In the genomic region with DNA sequence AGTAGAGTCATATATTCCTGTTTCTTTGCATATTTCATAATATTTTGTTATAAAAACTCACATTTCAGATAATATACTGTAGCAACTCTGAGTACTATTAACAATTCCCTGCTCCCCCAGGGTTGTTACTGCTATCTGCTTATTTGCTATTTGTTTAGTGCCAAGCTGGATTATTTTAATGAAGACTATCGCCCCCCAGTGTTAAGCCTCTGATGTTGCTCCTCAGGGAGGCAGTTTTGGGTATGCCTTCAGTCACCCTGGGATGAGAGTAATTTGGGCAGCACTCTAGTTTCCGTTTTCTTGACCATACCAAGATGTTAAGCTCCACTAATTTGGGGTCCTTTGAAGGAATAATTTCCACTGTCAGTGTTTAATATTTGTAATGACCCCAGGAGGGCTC, we compare ENCODE assay signal across 8 cellular contexts. TPM values are rescaled to one million over a fixed set of nuclear protein-coding genes. Genes with fewer than 3 reads are reported as not detected.
DNase-seq lines count a peak whose midpoint lies in the region; ATAC-seq, FAIRE-seq and TF ChIP-seq lines count a peak whose summit lies in the region.

No MANE protein-coding gene starts in this region.

- peak in 1 of 2 experiments; percentile 58; a peak in 2 of 6 replicates for ATAC-seq in A549
- no peak for ATAC-seq in GM21737 (IDR thresholded peaks at IDR 0.05; ENCODE audit: unreplicated experiment)

- no peaks in the 10 kb centered on the region for H3K4me1 ChIP-seq in A549

- DNase-seq in A549 (ENCODE audit: low read depth in 1 of 2, low spot score in 1 of 2) (peak; percentile 10 to 25), EH (ENCODE audit: low read depth) (peak; percentile 46), NB4 (ENCODE audit: low read depth) (peak; percentile 50), epithelial cell of esophagus (ENCODE audit: low read depth) (peak; percentile 51), NCI-H1092 treated with DMSO at 0.1 percent for 48 hours (lab: John Stamatoyannopoulos, UW) (no peak), NCI-H187 (lab: John Stamatoyannopoulos, UW) (no peak), islet precursor cell (no peak)

- no peak overlapping the region for H3K4me2 ChIP-seq in A549

- peak in 1 of 2 experiments; percentile 15; a peak in 1 of 5 replicates for TF ChIP-seq RAD21 in A549 (conservative IDR thresholded peaks at IDR 0.05 in 1 of 2, IDR thresholded peaks at IDR 0.05 in 1 of 2)

- TF ChIP-seq EP300 in A549 (IDR thresholded peaks at IDR 0.05), result no peak

- no peaks in the 10 kb centered on the region for H3K9me3 ChIP-seq in A549

- no peak overlapping the region for H3K27ac ChIP-seq in A549

- TF ChIP-seq POLR2A in A549 (IDR thresholded peaks at IDR 0.05; ENCODE audit: low read length), result no peak
- TF ChIP-seq POLR2A in NB4 (IDR thresholded peaks at IDR 0.05; ENCODE audit: extremely low read depth, insufficient read length), result no peak

- peak; percentile 25; the same call in 2 of the 3 replicates for TF ChIP-seq CTCF in A549 (IDR thresholded peaks at IDR 0.05)
- peak; percentile 71 for TF ChIP-seq CTCF in NB4 (IDR thresholded peaks at IDR 0.05; ENCODE audit: low read depth, low read length)
- TF ChIP-seq CTCF in epithelial cell of esophagus (IDR thresholded peaks at IDR 0.05; ENCODE audit: insufficient read depth, low read depth, low read length, missing control alignments), result peak; percentile 58

- no peak for FAIRE-seq in A549 (lab: Jason Lieb, UNC)

- WGBS in A549 (ENCODE audit: missing lambda C conversion rate), result 33% methylated on average over 2 of the region's 2 CpGs

- POLR2A ChIA-PET in A549 (lab: Yijun Ruan, JAX), result interaction anchor here (1.3 kb wide), 1 partner anchor 46 kb away, joined by 4 read pairs; the partner anchor contains the start of gene MICU2

- CTCF ChIA-PET in A549 (lab: Yijun Ruan, JAX), result interaction anchor here (1.0 to 1.4 kb wide), 3 partner anchors 8 to 15 kb away, joined by 3 to 4 read pairs (median 3); no protein-coding TSS in a partner anchor

- H3K4me3 ChIP-seq in A549, result no peak overlapping the region
- no peak overlapping the region for H3K4me3 ChIP-seq in NB4 (ENCODE audit: low read depth, low read length)
- no peak overlapping the region for H3K4me3 ChIP-seq in epithelial cell of esophagus (ENCODE audit: low read length)

TF ChIP-seq in A549, 52 proteins besides CTCF, POLR2A, EP300 and RAD21:
- TF ChIP-seq HOXA7 (CRISPR knock-in tag; IDR thresholded peaks at IDR 0.05) (no peak), FOSB (CRISPR knock-in tag; IDR thresholded peaks at IDR 0.05) (no peak), FOXS1 (CRISPR knock-in tag; IDR thresholded peaks at IDR 0.05) (no peak), SMC3 (IDR thresholded peaks at IDR 0.05) (no peak), CBX2 (IDR thresholded peaks at IDR 0.05; ENCODE audit: borderline replicate concordance, low read depth) (no peak), RNF2 (IDR thresholded peaks at IDR 0.05; ENCODE audit: borderline replicate concordance, low read depth) (no peak), BHLHE40 (IDR thresholded peaks at IDR 0.05; ENCODE audit: low read depth, low read length) (no peak), HOXB13 (CRISPR knock-in tag; IDR thresholded peaks at IDR 0.05; ENCODE audit: low read depth) (no peak)

RNA-seq across cellular contexts. Expression of gene MICU2, which starts 46.0 kb away (rescaled TPM):
- polyA plus RNA-seq in A549 (2011; rRNA removed) (31.3 and 42.6 TPM in 2 replicates), A549 (2017; fragmentation: RNase III; extraction: RNeasy Plus Mini Kit Qiagen cat#74134 plus additional on column Dnase treatment) (24.7 to 28.9 TPM (median 26.2 TPM) in 3 replicates)
- polyA plus RNA-seq in A549 (2012; cell fraction: cytosol; rRNA removed), result 23.9 and 30.4 TPM in 2 replicates
- 38.9 and 40.0 TPM in 2 replicates for polyA plus RNA-seq in A549 (2012; cell fraction: nucleus; rRNA removed)
- 8.6 and 9.9 TPM in 2 replicates for polyA minus RNA-seq in A549 (2011; rRNA and poly(A)+ RNA removed)

Comparison
In these comparisons a context has a peak if more than half of its experiments do, and no peak if none do; other contexts are left out.
1. DNase-seq: peak in A549 (2 of 2), EH (single experiment), NB4 (single experiment) and epithelial cell of esophagus (single experiment); none in NCI-H1092 treated with DMSO at 0.1 percent for 48 hours (single experiment), NCI-H187 (0 of 2) and islet precursor cell (single experiment).
2. Peak in every context shown above with its lines, with median percentiles within 50 percentile points of each other: CTCF ChIP-seq.